Comparison of ENCODE assay signal across 6 cellular contexts in the genomic region with DNA sequence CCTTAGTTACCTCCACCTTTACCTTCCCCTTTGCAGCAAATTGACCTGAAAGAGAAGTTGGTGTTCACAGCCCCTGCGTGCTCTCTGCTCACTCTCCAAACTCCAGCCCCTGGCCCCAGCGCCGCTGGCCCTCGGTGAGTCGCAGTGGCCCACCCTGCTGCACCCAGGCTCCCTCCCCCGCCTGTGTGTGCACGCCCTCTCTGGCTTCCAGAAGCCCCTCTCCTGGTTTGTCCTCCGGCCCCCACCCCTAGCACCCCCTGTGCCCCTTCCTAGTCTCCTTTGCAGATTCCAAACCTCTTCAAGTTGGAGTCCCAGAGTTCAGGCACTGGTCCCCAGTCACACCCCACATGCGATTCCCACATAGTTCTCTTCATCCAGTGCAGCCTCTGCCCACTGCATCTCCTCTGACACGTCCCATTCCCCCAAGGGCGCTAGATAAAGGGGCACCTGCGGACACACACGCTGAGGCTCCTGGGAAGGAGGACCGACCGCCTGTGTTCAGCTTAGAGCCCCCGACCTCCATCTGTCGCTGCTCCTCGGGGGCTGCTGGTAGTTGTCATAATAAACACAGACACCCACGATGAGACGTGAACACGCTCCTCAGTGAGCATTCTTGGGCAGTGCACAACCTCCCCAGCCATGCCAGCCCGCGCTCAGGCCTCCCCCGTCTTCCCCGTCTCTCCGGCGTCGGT. TPM values are rescaled to one million over a fixed set of nuclear protein-coding genes. Genes with fewer than 3 reads are reported as not detected.
A peak's percentile ranks its signal among the peaks of the same experiment; 100 is the strongest.
DNase-seq lines count a peak whose midpoint lies in the region; ATAC-seq and TF ChIP-seq lines count a peak whose summit lies in the region.

No MANE protein-coding gene starts in this region.

- H3K36me3 ChIP-seq in DND-41 (ENCODE audit: insufficient read depth, low read length) (peaks cover 28% of the 10 kb centered on the region), lower lobe of right lung (no peaks in the 10 kb centered on the region)

- ATAC-seq in DND-41 (ENCODE audit: insufficient read depth, low read depth) (no peak), activated B cell treated with CpG ODN at 0.5 μM for 24 hours (ENCODE audit: low read depth) (no peak), lower lobe of right lung (peak in 1 of 2 donors; percentile 14)

- H3K4me1 Mint-ChIP-seq in activated B cell treated with CpG ODN at 0.5 μM for 24 hours, result peaks cover 34% of the 10 kb centered on the region

- H2AFZ ChIP-seq in DND-41 (ENCODE audit: low read depth, low read length), result no peak overlapping the region

- intact Hi-C loops in activated B cell treated with CpG ODN at 0.5 μM for 24 hours (cut with micrococcal nuclease) (no loop called here), lower lobe of right lung (cut with DNase I) (no loop called here)

- TF ChIP-seq CTCF in DND-41 (IDR thresholded peaks at IDR 0.05; ENCODE audit: borderline replicate concordance, extremely low read depth, low read length, poor library complexity, severe bottlenecking), result no peak
- TF ChIP-seq CTCF in activated B cell treated with CpG ODN at 0.5 μM for 24 hours (IDR thresholded peaks at IDR 0.05), result no peak
- TF ChIP-seq CTCF in lower lobe of right lung (IDR thresholded peaks at IDR 0.05), result no peak

- peaks cover 30% of the 10 kb centered on the region for H4K20me1 ChIP-seq in DND-41 (ENCODE audit: insufficient read depth, low read length)

- H3K27ac Mint-ChIP-seq in activated B cell treated with CpG ODN at 0.5 μM for 24 hours, result peak overlapping the region; percentile 61

- no peaks in the 10 kb centered on the region for H3K9me3 Mint-ChIP-seq in activated B cell treated with CpG ODN at 0.5 μM for 24 hours

- H3K27ac ChIP-seq in DND-41 (ENCODE audit: low read length), result no peak overlapping the region
- no peak overlapping the region for H3K27ac ChIP-seq in lower lobe of right lung

- H3K9me3 ChIP-seq in DND-41 (ENCODE audit: insufficient read depth, low read length, severe bottlenecking), result no peaks in the 10 kb centered on the region
- H3K9me3 ChIP-seq in lower lobe of right lung, result no peaks in the 10 kb centered on the region

- H3K4me3 ChIP-seq in DND-41 (ENCODE audit: low read depth in 1 of 2, low read length in 2 of 2) (peak overlapping the region in 1 of 2 experiments; percentile 60; a peak in 2 of 4 replicates), lower lobe of right lung (peak overlapping the region; percentile 78)

- no peaks in the 10 kb centered on the region for H3K27me3 ChIP-seq in DND-41 (ENCODE audit: insufficient read depth, low read length, poor library complexity)
- H3K27me3 ChIP-seq in lower lobe of right lung (ENCODE audit: low read depth), result no peaks in the 10 kb centered on the region

- H3K4me3 Mint-ChIP-seq in activated B cell treated with CpG ODN at 0.5 μM for 24 hours, result peak overlapping the region; percentile 80

- peak overlapping the region; percentile 96 for H3K4me2 ChIP-seq in DND-41 (ENCODE audit: insufficient read depth, low read length)

- H3K4me1 ChIP-seq in DND-41 (ENCODE audit: insufficient read depth, low read length) (peaks cover 38% of the 10 kb centered on the region), lower lobe of right lung (peaks cover 56% of the 10 kb centered on the region)

- CTCF ChIA-PET in activated B cell treated with CpG ODN at 0.5 μM for 24 hours (lab: Charles Lee), result no interaction called here

- peaks cover 33% of the 10 kb centered on the region for H3K79me2 ChIP-seq in DND-41 (ENCODE audit: insufficient read depth, low read length)

- no peak for DNase-seq in DND-41
- no peak for DNase-seq in activated B cell treated with CpG ODN at 0.5 μM for 24 hours
- DNase-seq in lower lobe of right lung, result no peak
- DNase-seq in stimulated activated CD4-positive, alpha-beta T cell treated with anti-CD3 and anti-CD28 coated beads, Interleukin-4, amount 100 ng/mL, for 24 hours, result no peak
- DNase-seq in NCI-H2029 (lab: John Stamatoyannopoulos, UW), result no peak
- DNase-seq in NCI-H510A (lab: John Stamatoyannopoulos, UW), result no peak

- peaks cover 10% of the 10 kb centered on the region for H3K27me3 Mint-ChIP-seq in activated B cell treated with CpG ODN at 0.5 μM for 24 hours

- H3K36me3 Mint-ChIP-seq in activated B cell treated with CpG ODN at 0.5 μM for 24 hours (ENCODE audit: low read depth), result peaks cover 10% of the 10 kb centered on the region

- POLR2A ChIA-PET in activated B cell treated with CpG ODN at 0.5 μM for 24 hours (lab: Charles Lee), result interaction anchor here (0.6 to 3.7 kb wide), 6 partner anchors 9 to 41 kb away, joined by 3 to 43 read pairs (median 12); partner anchors contain the start of genes HRAS, IRF7 and LRRC56

- H3K9ac ChIP-seq in DND-41 (ENCODE audit: low read depth, low read length), result peak overlapping the region; percentile 61

RNA-seq across cellular contexts. Expression of gene PHRF1, which starts 1.5 kb away (rescaled TPM):
- total RNA-seq in activated B cell treated with CpG ODN at 0.5 μM for 24 hours (42.7 and 49.6 TPM in 2 replicates), lower lobe of right lung (31.5 TPM)

RNA-seq across cellular contexts. Expression of gene RASSF7, which starts 14.0 kb away (rescaled TPM):
- total RNA-seq in activated B cell treated with CpG ODN at 0.5 μM for 24 hours (14.2 and 14.9 TPM in 2 replicates), lower lobe of right lung (71.5 TPM)

RNA-seq across cellular contexts. Expression of gene LMNTD2, which starts 14.2 kb away (rescaled TPM):
- total RNA-seq in activated B cell treated with CpG ODN at 0.5 μM for 24 hours (8.6 and 9.1 TPM in 2 replicates), lower lobe of right lung (6.0 TPM)

RNA-seq across cellular contexts. Expression of gene LRRC56, which starts 37.5 kb away (rescaled TPM):
- total RNA-seq in activated B cell treated with CpG ODN at 0.5 μM for 24 hours (7.1 and 7.9 TPM in 2 replicates), lower lobe of right lung (7.6 TPM)

RNA-seq across cellular contexts. Expression of gene HRAS, which starts 39.4 kb away (rescaled TPM):
- 37.2 and 43.9 TPM in 2 replicates for total RNA-seq in activated B cell treated with CpG ODN at 0.5 μM for 24 hours
- total RNA-seq in lower lobe of right lung, result 36.3 TPM
